1 cellular context compared by ENCODE assay signal in the genomic region with DNA sequence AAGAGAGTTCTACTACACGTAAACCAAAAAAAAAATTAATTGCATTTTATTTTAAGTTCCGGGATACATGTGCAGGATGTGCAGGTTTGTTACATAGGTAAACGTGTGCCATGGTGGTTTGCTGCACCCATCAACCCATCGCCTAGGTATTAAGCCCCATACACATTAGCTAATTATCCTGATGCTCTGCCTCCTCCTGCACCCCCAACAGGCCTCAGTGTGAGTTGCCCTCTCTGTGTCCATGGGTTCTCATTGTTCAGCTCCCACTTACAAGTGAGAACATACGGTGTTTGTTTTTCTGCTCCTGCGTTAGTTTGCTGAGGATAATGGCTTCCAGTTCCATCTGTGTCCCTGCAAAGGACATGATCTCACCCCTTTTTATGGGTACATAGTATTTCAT. TPM values are rescaled to one million over a fixed set of nuclear protein-coding genes. Genes with fewer than 3 reads are reported as not detected.
"Had no signal": no experiment of that assay in that cellular context is flagged by ENCODE, and none has a peak within 500 bp of the region (broad histone marks: within the 10 kb centered on the region; RNA-seq: fewer than 3 reads in every experiment).

No MANE protein-coding gene starts in this region.

RNA-seq across cellular contexts. Expression of gene THY1, which starts 32.7 kb away (rescaled TPM):
- polyA plus RNA-seq: K562 had no signal
